Comparison of ENCODE assay signal across 13 cellular contexts in genomic region chr1:245878585-245878984, GRCh38.
"Had no signal": no experiment of that assay in that cellular context is flagged by ENCODE, and none has a peak within 500 bp of the region (broad histone marks: within the 10 kb centered on the region; RNA-seq: fewer than 3 reads in every experiment).

No MANE protein-coding gene starts in this region.

- H3K4me3 ChIP-seq: esophagus muscularis mucosa, neural progenitor cell, ovary, testis had no signal

- DNase-seq: activated CD4-positive, alpha-beta T cell treated with anti-CD3 and anti-CD28 coated beads for 4 hours; activated CD8-positive, alpha-beta memory T cell treated with anti-CD3 and anti-CD28 coated beads, Interleukin-2, amount 50 U/mL, for 48 hours; activated CD8-positive, alpha-beta T cell treated with anti-CD3 and anti-CD28 coated beads, Interleukin-2, amount 10 ng/mL, durations not matched to agents 7 days and 5 days; activated naive CD4-positive, alpha-beta T cell; aorta; islet precursor cell; ovary; stimulated activated CD4-positive, alpha-beta T cell treated with anti-CD3 and anti-CD28 coated beads, Interleukin-4, amount 100 ng/mL, for 4 hours; stimulated activated naive CD8-positive, alpha-beta T cell treated with anti-CD3 and anti-CD28 coated beads, Interleukin-15, amount 100 ng/mL, for 72 hours; testis had no signal

- H3K9me3 ChIP-seq: esophagus muscularis mucosa, ovary, testis had no signal

- H3K27me3 ChIP-seq: esophagus muscularis mucosa, neural progenitor cell, ovary, testis had no signal

- H3K36me3 ChIP-seq: esophagus muscularis mucosa, neural progenitor cell, ovary had no signal

- H3K4me3 Mint-ChIP-seq: activated CD8-positive, alpha-beta T cell treated with anti-CD3 and anti-CD28 coated beads, Interleukin-2, amount 10 ng/mL, durations not matched to agents 7 days and 5 days; activated T-helper 1 cell treated with anti-CD3 and anti-CD28 coated beads, Interleukin-12 subunit alpha, Interleukin-12 subunit beta, Interleukin-2, Interleukin-4 antibody, amounts not matched to agents 30 ng/mL and 10 ng/mL and 1 ng/mL, durations not matched to agents 14 hours and 24 hours and 36 hours; neural progenitor cell; stimulated activated naive CD8-positive, alpha-beta T cell treated with anti-CD3 and anti-CD28 coated beads, Interleukin-15, amount 100 ng/mL, for 72 hours had no signal

- H3K27ac Mint-ChIP-seq: activated CD8-positive, alpha-beta T cell treated with anti-CD3 and anti-CD28 coated beads, Interleukin-2, amount 10 ng/mL, durations not matched to agents 7 days and 5 days; activated T-helper 1 cell treated with anti-CD3 and anti-CD28 coated beads, Interleukin-12 subunit alpha, Interleukin-12 subunit beta, Interleukin-2, Interleukin-4 antibody, amounts not matched to agents 30 ng/mL and 10 ng/mL and 1 ng/mL, durations not matched to agents 14 hours and 24 hours and 36 hours; neural progenitor cell; stimulated activated naive CD8-positive, alpha-beta T cell treated with anti-CD3 and anti-CD28 coated beads, Interleukin-15, amount 100 ng/mL, for 72 hours had no signal

- ATAC-seq: activated CD8-positive, alpha-beta T cell treated with anti-CD3 and anti-CD28 coated beads, Interleukin-2, amount 10 ng/mL, durations not matched to agents 7 days and 5 days; stimulated activated naive CD8-positive, alpha-beta T cell treated with anti-CD3 and anti-CD28 coated beads, Interleukin-15, amount 100 ng/mL, for 72 hours had no signal

- H3K4me1 ChIP-seq: neural progenitor cell had no signal

- H3K36me3 Mint-ChIP-seq: neural progenitor cell had no signal

- H3K27me3 Mint-ChIP-seq: stimulated activated naive CD8-positive, alpha-beta T cell treated with anti-CD3 and anti-CD28 coated beads, Interleukin-15, amount 100 ng/mL, for 72 hours had no signal

- H3K27ac ChIP-seq: esophagus muscularis mucosa, neural progenitor cell, ovary, testis had no signal

- H3K4me1 Mint-ChIP-seq: stimulated activated naive CD8-positive, alpha-beta T cell treated with anti-CD3 and anti-CD28 coated beads, Interleukin-15, amount 100 ng/mL, for 72 hours had no signal
